11 cellular contexts compared by ENCODE assay signal in the genomic region with DNA sequence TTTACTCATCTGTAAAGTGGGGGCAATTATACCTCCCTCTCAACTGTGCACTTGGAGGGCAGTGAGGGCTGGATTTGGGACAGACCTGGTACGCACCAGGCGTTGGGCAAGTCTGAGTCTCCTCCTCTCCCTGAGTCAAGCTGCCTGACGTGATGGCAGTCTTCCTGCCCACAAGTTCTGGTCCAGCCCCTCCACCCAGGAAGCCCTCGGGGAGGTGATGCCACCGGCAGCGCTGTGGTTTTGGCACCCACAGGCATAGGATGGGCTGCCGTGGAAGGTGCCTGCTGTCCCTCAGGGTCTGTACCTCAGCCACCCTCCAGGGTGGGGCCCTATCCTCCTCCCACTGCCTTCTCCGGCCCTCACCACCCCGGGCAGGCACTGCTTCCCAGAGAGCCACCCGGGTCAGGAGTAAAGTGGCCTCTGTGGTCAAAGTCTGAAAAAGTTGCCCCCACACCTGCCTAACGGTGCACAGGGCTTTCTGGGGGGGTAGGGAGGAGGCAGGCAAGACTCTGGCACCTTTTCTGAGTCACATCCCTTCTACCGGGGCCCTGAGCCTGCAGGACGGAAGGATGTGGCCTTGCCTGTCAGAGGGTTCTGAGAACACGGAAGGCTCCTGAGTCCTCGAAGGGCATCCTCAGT. TPM values are rescaled to one million over a fixed set of nuclear protein-coding genes. Genes with fewer than 3 reads are reported as not detected.
DNase-seq lines count a peak whose midpoint lies in the region; ATAC-seq and TF ChIP-seq lines count a peak whose summit lies in the region.
"Had no signal": no experiment of that assay in that cellular context is flagged by ENCODE, and none has a peak within 500 bp of the region (broad histone marks: within the 10 kb centered on the region; RNA-seq: fewer than 3 reads in every experiment).

No MANE protein-coding gene starts in this region.

- H3K27ac Mint-ChIP-seq in immature natural killer cell (peak overlapping the region; percentile 93 to 100 (median 98)), H9 (no peak overlapping the region)

- no peak overlapping the region for H2BK120ac ChIP-seq in H9 (ENCODE audit: low read depth, low read length, poor library complexity, severe bottlenecking)

- no peak overlapping the region for H4K91ac ChIP-seq in H9 (ENCODE audit: insufficient read length, low read depth, low read length)

- H3K79me2 ChIP-seq in H9 (ENCODE audit: insufficient read depth, low read length) = 0 out of 2 replicates have a peak, but pooled peaks cover 2% of the 10 kb centered on the region

- H3K27ac ChIP-seq in KOPT-K1 (ENCODE audit: low read depth, low read length, poor library complexity, severe bottlenecking) (peak overlapping the region; percentile 90), H9 (ENCODE audit: insufficient read length, low read depth, low read length) (no peak overlapping the region)
- H3K27ac ChIP-seq: cardiac muscle cell, KMS-11, neural progenitor cell had no signal

- no peaks in the 10 kb centered on the region; the same call in 1 of the 2 replicates for H3K36me3 ChIP-seq in KOPT-K1 (ENCODE audit: insufficient read depth, low read length)
- H3K36me3 ChIP-seq: cardiac muscle cell, neural progenitor cell had no signal

- H3K27me3 Mint-ChIP-seq in immature natural killer cell (ENCODE audit: low read depth in 3 of 3) = peaks cover 21 to 41% (median 28%) of the 10 kb centered on the region in 3 donors
- peaks cover 13% of the 10 kb centered on the region for H3K27me3 Mint-ChIP-seq in H9 (ENCODE audit: low read depth)

- H3K4me3 Mint-ChIP-seq in immature natural killer cell (peak overlapping the region; percentile 72 to 85 (median 80)), H9 (no peak overlapping the region)
- H3K4me3 Mint-ChIP-seq: neural progenitor cell had no signal

- no peaks in the 10 kb centered on the region for H3K9me3 ChIP-seq in KOPT-K1 (ENCODE audit: insufficient read depth, low read length, poor library complexity, severe bottlenecking)
- H3K9me3 ChIP-seq in H9 (ENCODE audit: control insufficient read depth, low read depth, low read length) = no peaks in the 10 kb centered on the region

- H3K4me1 Mint-ChIP-seq in immature natural killer cell (peaks cover 94 to 96% of the 10 kb centered on the region in 2 donors), H9 (peaks cover 9 to 26% of the 10 kb centered on the region in 2 experiments)

- no peak overlapping the region for H2BK5ac ChIP-seq in H9 (ENCODE audit: insufficient read length, low read length)

- WGBS in H9 (ENCODE audit: extremely low coverage, insufficient read length, low lambda C conversion rate) = no CpG with 5 or more reads among the region's 15 CpGs

- H2BK15ac ChIP-seq in H9 (ENCODE audit: low read depth, low read length) = no peak overlapping the region

- H3K4ac ChIP-seq in H9 (ENCODE audit: low read depth, low read length) = no peak overlapping the region

- H4K20me1 ChIP-seq in H9 (ENCODE audit: control insufficient read depth, insufficient read depth, insufficient read length) = peaks cover 2% of the 10 kb centered on the region

- H3K36me3 Mint-ChIP-seq in immature natural killer cell (peaks cover 6 to 9% (median 7%) of the 10 kb centered on the region in 3 donors), H9 (ENCODE audit: insufficient read depth in 1 of 3, low read depth in 3 of 3) (no peaks in the 10 kb centered on the region)
- H3K36me3 Mint-ChIP-seq: neural progenitor cell had no signal

- H2AFZ ChIP-seq in H9 (ENCODE audit: low read length) = no peak overlapping the region
- H2AFZ ChIP-seq: neural progenitor cell had no signal

- H3K4me1 ChIP-seq in H9 (ENCODE audit: insufficient read depth, low read length) = peaks cover 4% of the 10 kb centered on the region; the same call in 1 of the 2 replicates

- H3K9me3 Mint-ChIP-seq in immature natural killer cell (no peaks in the 10 kb centered on the region), H9 (no peaks in the 10 kb centered on the region; a peak in 1 of 5 replicates)
- H3K9me3 Mint-ChIP-seq: neural progenitor cell had no signal

- H4K8ac ChIP-seq in H9 (replicated peaks; ENCODE audit: insufficient read length, low read depth, low read length) = no peak overlapping the region

- no peak overlapping the region for H3K56ac ChIP-seq in H9 (ENCODE audit: insufficient read length, low read depth, low read length)

- H3K14ac ChIP-seq in H9 (ENCODE audit: insufficient read depth, low read length) = no peak overlapping the region; the same call in 1 of the 2 replicates

- no peak overlapping the region for H3T11ph ChIP-seq in H9 (ENCODE audit: low read length)

- no peak overlapping the region for H3K18ac ChIP-seq in H9 (ENCODE audit: insufficient read length, low read depth, low read length)

- no peak for TF ChIP-seq CTCF in H9 (conservative IDR thresholded peaks at IDR 0.05)

- no peaks in the 10 kb centered on the region for H3K79me1 ChIP-seq in H9 (ENCODE audit: insufficient read depth, low read depth, low read length, poor library complexity, severe bottlenecking)

- no peak for ATAC-seq in GM19351 (IDR thresholded peaks at IDR 0.05; ENCODE audit: unreplicated experiment)

- H3K23ac ChIP-seq in H9 (ENCODE audit: insufficient read length, low read depth, low read length) = no peak overlapping the region

- peak; percentile 61 to 86 (median 62) for DNase-seq in activated CD8-positive, alpha-beta memory T cell treated with anti-CD3 and anti-CD28 coated beads for 48 hours (ENCODE audit: low read depth in 2 of 3, low spot score in 2 of 3)
- DNase-seq in immature natural killer cell = peak; percentile 98 to 99 (median 98)
- peak; percentile 87 for DNase-seq in stimulated activated CD8-positive, alpha-beta memory T cell treated with anti-CD3 and anti-CD28 coated beads, Interleukin-4, amount 100 ng/mL, for 48 hours
- no peak for DNase-seq in NCI-H2171 treated with DMSO at 0.1 percent for 48 hours (lab: John Stamatoyannopoulos, UW)
- DNase-seq in NCI-H2171 (lab: John Stamatoyannopoulos, UW) = no peak
- no peak for DNase-seq in H9

- H2AK5ac ChIP-seq in H9 (ENCODE audit: insufficient read length, low read length) = no peak overlapping the region

- no peak overlapping the region for H4K5ac ChIP-seq in H9 (ENCODE audit: insufficient read length, low read depth, low read length)

- H3K9ac ChIP-seq in H9 (ENCODE audit: extremely low read depth, insufficient read length, low read length) = no peak overlapping the region
- H3K9ac ChIP-seq: KMS-11, neural progenitor cell had no signal

- no peaks in the 10 kb centered on the region for H3K27me3 ChIP-seq in H9 (ENCODE audit: insufficient read depth, low read length)
- H3K27me3 ChIP-seq: cardiac muscle cell, neural progenitor cell had no signal

- H2BK20ac ChIP-seq in H9 (ENCODE audit: low read depth, low read length, poor library complexity, severe bottlenecking) = no peak overlapping the region

- H3K23me2 ChIP-seq in H9 (ENCODE audit: insufficient read length, low read depth, low read length, poor library complexity, severe bottlenecking) = no peaks in the 10 kb centered on the region

- no peak overlapping the region for H3K4me2 ChIP-seq in H9 (ENCODE audit: insufficient read depth, insufficient read length, low read length)
- H3K4me2 ChIP-seq: KMS-11, neural progenitor cell had no signal

- H2BK12ac ChIP-seq in H9 (ENCODE audit: insufficient read length, low read depth, low read length) = no peak overlapping the region

RNA-seq across cellular contexts. Expression of a gene that starts 6.5 kb away (rescaled TPM):
- polyA plus RNA-seq in immature natural killer cell = 10 to 100 TPM; 16.7 to 22.2 (median 21.7) TPM
- 0.48 TPM in 2 replicates for total RNA-seq in H9 (2021)

RNA-seq across cellular contexts. Expression of a gene that starts 13.5 kb away (rescaled TPM):
- 100 to 1,000 TPM; 494 to 885 (median 545) TPM for polyA plus RNA-seq in immature natural killer cell
- 1.6 and 2.4 TPM in 2 replicates for total RNA-seq in H9 (2021)

RNA-seq across cellular contexts. Expression of a gene that starts 49.9 kb away (rescaled TPM):
- 10 to 100 TPM in 2 of 3 donors, 1 to 10 TPM in 1; 9.0 to 43.0 (median 16.8) TPM for polyA plus RNA-seq in immature natural killer cell
- total RNA-seq in H9 (2021) = 8.9 and 11.6 TPM in 2 replicates

Comparison
In these comparisons a context has a peak if more than half of its experiments do, and no peak if none do; other contexts are left out.
1. DNase-seq: peak in activated CD8-positive, alpha-beta memory T cell treated with anti-CD3 and anti-CD28 coated beads for 48 hours (3 of 3), immature natural killer cell (3 of 3) and stimulated activated CD8-positive, alpha-beta memory T cell treated with anti-CD3 and anti-CD28 coated beads, Interleukin-4, amount 100 ng/mL, for 48 hours (single experiment); none in NCI-H2171 treated with DMSO at 0.1 percent for 48 hours (single experiment), NCI-H2171 (single experiment) and H9 (single experiment).
2. H3K27ac Mint-ChIP-seq: peak in immature natural killer cell (6 of 6); none in H9 (0 of 3).
3. H3K4me3 Mint-ChIP-seq: peak in immature natural killer cell (5 of 5); none in H9 (0 of 2).